ENCODE assay signal across 12 cellular contexts in genomic region chr1:53292690-53293089, GRCh38. TPM values are rescaled to one million over a fixed set of nuclear protein-coding genes. Genes with fewer than 3 reads are reported as not detected.
DNase-seq lines count a peak whose midpoint lies in the region; ATAC-seq, FAIRE-seq and TF ChIP-seq lines count a peak whose summit lies in the region.
"Had no signal": no experiment of that assay in that cellular context is flagged by ENCODE, and none has a peak within 500 bp of the region (broad histone marks: within the 10 kb centered on the region; RNA-seq: fewer than 3 reads in every experiment).

No MANE protein-coding gene starts in this region.

- ATAC-seq in HG03108 (IDR thresholded peaks at IDR 0.05; ENCODE audit: unreplicated experiment), result peak; percentile 39
- ATAC-seq in GM12878, result peak; percentile 80
- ATAC-seq in GM18517 (IDR thresholded peaks at IDR 0.05; ENCODE audit: unreplicated experiment), result no peak

- H2AK5ac ChIP-seq in mesendoderm (ENCODE audit: low read length), result no peak overlapping the region

- peaks cover 51% of the 10 kb centered on the region for H3K4me1 ChIP-seq in GM12878 (ENCODE audit: control insufficient read depth, insufficient read depth, low read length)
- no peaks in the 10 kb centered on the region for H3K4me1 ChIP-seq in mesendoderm (ENCODE audit: control insufficient read depth, low read depth, low read length)
- H3K4me1 ChIP-seq in osteoblast (ENCODE audit: insufficient read depth, low read length), result peaks cover 24% of the 10 kb centered on the region

- no peak overlapping the region for H4K5ac ChIP-seq in mesendoderm (ENCODE audit: low read length)

- no peak overlapping the region for H3K23ac ChIP-seq in mesendoderm (ENCODE audit: low read length)

- no peaks in the 10 kb centered on the region for H3K9me3 ChIP-seq in GM12878 (replicated peaks; ENCODE audit: control insufficient read depth, insufficient read depth, low read length)
- no peaks in the 10 kb centered on the region for H3K9me3 ChIP-seq in osteoblast (ENCODE audit: low read depth, low read length)
- H3K9me3 ChIP-seq: SJSA1 had no signal

- no peak overlapping the region for H2BK120ac ChIP-seq in mesendoderm (ENCODE audit: low read depth, low read length)

- CTCF ChIA-PET in GM12878 (lab: Yijun Ruan, JAX), result interaction anchor here (1.2 to 9.5 kb wide), 10 partner anchors 14 to 120 kb away, joined by 3 to 95 read pairs (median 5); no protein-coding TSS in a partner anchor

- no peak overlapping the region for H3K18ac ChIP-seq in mesendoderm (ENCODE audit: low read length)

- no TSS peak for BruUV-seq in GM12878 (replicated peaks; lab: Mats Ljungman, UMichigan)

- TF ChIP-seq RAD21 in GM12878 (IDR thresholded peaks at IDR 0.05; ENCODE audit: insufficient read depth, low read depth, low read length), result no peak

- RAD21 ChIA-PET in GM12878 (lab: Charles Lee; ENCODE audit: unreplicated experiment), result interaction anchor here (0.7 to 3.4 kb wide), 13 partner anchors 14 to 159 kb away, joined by 3 to 27 read pairs (median 4); no protein-coding TSS in a partner anchor

- H3K4me2 ChIP-seq in GM12878 (ENCODE audit: control insufficient read depth, insufficient read depth), result peak overlapping the region; percentile 6; the same call in 1 of the 2 replicates
- H3K4me2 ChIP-seq in mesendoderm (ENCODE audit: low read length), result no peak overlapping the region
- H3K4me2 ChIP-seq in osteoblast (ENCODE audit: insufficient read depth, low read length), result no peak overlapping the region

- H3K4me3 ChIP-seq in GM06990 (replicated peaks; ENCODE audit: low read depth, low read length) (no peak overlapping the region), GM12878 (no peak overlapping the region), mesendoderm (ENCODE audit: low read length) (no peak overlapping the region), osteoblast (ENCODE audit: insufficient read depth, low read length) (no peak overlapping the region)
- H3K4me3 ChIP-seq: SJSA1 had no signal

- H3K79me2 ChIP-seq in GM12878 (ENCODE audit: control insufficient read depth, insufficient read depth, low read length) (peaks cover 21% of the 10 kb centered on the region), mesendoderm (ENCODE audit: control insufficient read depth, insufficient read depth, low read length) (peaks cover 15% of the 10 kb centered on the region), osteoblast (ENCODE audit: insufficient read depth, low read length) (no peaks in the 10 kb centered on the region)

- no peaks in the 10 kb centered on the region for H3K27me3 ChIP-seq in GM06990 (replicated peaks; ENCODE audit: control insufficient read depth, insufficient read depth, low read length)
- no peaks in the 10 kb centered on the region for H3K27me3 ChIP-seq in GM12878 (replicated peaks in 1 of 2; ENCODE audit: control insufficient read depth in 2 of 2, insufficient read depth in 2 of 2, low read length in 1 of 2)
- H3K27me3 ChIP-seq in mesendoderm (ENCODE audit: insufficient read depth, low read length, poor library complexity), result no peaks in the 10 kb centered on the region
- H3K27me3 ChIP-seq in osteoblast (ENCODE audit: insufficient read depth, low read length), result no peaks in the 10 kb centered on the region
- H3K27me3 ChIP-seq: SJSA1 had no signal

- no peak overlapping the region for H4K8ac ChIP-seq in mesendoderm (ENCODE audit: low read depth, low read length)

- H3K9ac ChIP-seq in GM12878 (ENCODE audit: control insufficient read depth, insufficient read depth, low read length) (peak overlapping the region; percentile 17; the same call in 1 of the 2 replicates), mesendoderm (ENCODE audit: low read length) (no peak overlapping the region)

- no peak overlapping the region for H3K4ac ChIP-seq in mesendoderm (ENCODE audit: low read depth, low read length)

- in situ Hi-C loops in GM12878 (cut with MboI), result no loop called here

- peak; percentile 90 for FAIRE-seq in GM12878 (lab: Jason Lieb, UNC)

- no peak for TF ChIP-seq POLR2A in GM12878 (IDR thresholded peaks at IDR 0.05; ENCODE audit: low read depth, low read length)

- intact Hi-C loops in GM12878 (cut with micrococcal nuclease; ENCODE audit: unreplicated experiment), result loop anchor here (2.0 kb wide), 1 partner anchor 34 kb away; no protein-coding TSS in a partner anchor

- H2AFZ ChIP-seq in GM12878 (ENCODE audit: control insufficient read depth, low read depth, low read length) (no peak overlapping the region), osteoblast (ENCODE audit: low read length) (no peak overlapping the region)

- TF ChIP-seq CTCF in GM06990 (IDR thresholded peaks at IDR 0.05; ENCODE audit: insufficient read depth, low read length, poor library complexity, severe bottlenecking) (no peak), GM12878 (IDR thresholded peaks at IDR 0.05 in 2 of 3, conservative IDR thresholded peaks at IDR 0.05 in 1 of 3; ENCODE audit: control insufficient read depth in 2 of 3, extremely low read depth in 1 of 3, insufficient read depth in 1 of 3, low read depth in 3 of 3, low read length in 3 of 3) (no peak), osteoblast (IDR thresholded peaks at IDR 0.05; ENCODE audit: extremely low read depth, low read depth, low read length) (no peak)

- no peak overlapping the region for H2BK5ac ChIP-seq in mesendoderm (ENCODE audit: low read length)

- TF ChIP-seq EP300 in GM12878 (IDR thresholded peaks at IDR 0.05; ENCODE audit: borderline replicate concordance in 1 of 2, control insufficient read depth in 1 of 2, low read depth in 2 of 2, low read length in 2 of 2), result peak in 1 of 2 experiments; percentile 57; a peak in 1 of 4 replicates

- H3K27ac ChIP-seq in GM12878 (ENCODE audit: control insufficient read depth, insufficient read depth) (peak overlapping the region; percentile 77), mesendoderm (ENCODE audit: low read depth, low read length) (no peak overlapping the region), osteoblast (ENCODE audit: low read depth, low read length) (no peak overlapping the region)
- H3K27ac ChIP-seq: SJSA1 had no signal

- H4K20me1 ChIP-seq in GM12878 (ENCODE audit: control insufficient read depth, insufficient read depth) (no peaks in the 10 kb centered on the region), osteoblast (ENCODE audit: insufficient read depth, low read length) (no peaks in the 10 kb centered on the region)

- no peak overlapping the region for H2BK15ac ChIP-seq in mesendoderm (replicated peaks; ENCODE audit: low read depth)

- SMC1A ChIA-PET in GM12878 (lab: Charles Lee; ENCODE audit: uncharacterized antibody, unreplicated experiment), result interaction anchor here (0.7 to 4.5 kb wide), 15 partner anchors 10 to 149 kb away, joined by 3 to 26 read pairs (median 5); no protein-coding TSS in a partner anchor

- peaks cover 53% of the 10 kb centered on the region for H3K79me1 ChIP-seq in mesendoderm (ENCODE audit: low read length)

- 0% methylated on average over 2 of the region's 2 CpGs for WGBS in GM12878 (ENCODE audit: insufficient coverage, insufficient replicate concordance, low lambda C conversion rate, missing lambda C conversion rate)
- whole genome bisulfite sequencing in mesendoderm (ENCODE audit: extremely low coverage, insufficient coverage, low lambda C conversion rate), result no CpG with 5 or more reads among the region's 2 CpGs

- H3K56ac ChIP-seq in mesendoderm (ENCODE audit: low read length), result no peak overlapping the region

- peak; percentile 27 for DNase-seq in GM06990 (ENCODE audit: extremely low read depth, insufficient read length)
- peak; percentile 47 for DNase-seq in GM19238 (ENCODE audit: insufficient read length, low spot score)
- DNase-seq in GM12878 (ENCODE audit: low read depth, low spot score), result peak; percentile 53
- no peak for DNase-seq in NOMO-1 treated with DMSO at 0.1 percent for 48 hours (lab: John Stamatoyannopoulos, UW; ENCODE audit: unreplicated experiment)
- no peak for DNase-seq in mesendoderm
- no peak for DNase-seq in osteoblast (ENCODE audit: insufficient read length, low spot score, missing footprints)
- DNase-seq: hippocampal formation; NCI-H2029; stimulated activated naive CD4-positive, alpha-beta T cell treated with Interleukin-2 at 50 U/mL for 16 hours had no signal

- H3K36me3 ChIP-seq in GM06990 (ENCODE audit: control insufficient read depth, insufficient read depth, low read length) (peaks cover 19% of the 10 kb centered on the region), GM12878 (ENCODE audit: control insufficient read depth in 2 of 2, insufficient read depth in 2 of 2, low read length in 1 of 2) (peaks cover 5 to 14% of the 10 kb centered on the region in 2 experiments; a peak in 2 of 4 replicates), mesendoderm (ENCODE audit: control insufficient read depth, insufficient read depth, low read length) (peaks cover 6% of the 10 kb centered on the region), osteoblast (ENCODE audit: insufficient read depth, low read length) (no peaks in the 10 kb centered on the region)

- POLR2A ChIA-PET in GM12878 (lab: Charles Lee), result interaction anchor here (1.0 to 1.6 kb wide), 5 partner anchors 14 to 75 kb away, joined by 3 to 6 read pairs (median 4); no protein-coding TSS in a partner anchor

RNA-seq across cellular contexts. Expression of gene LRP8, which starts 35.2 kb away (rescaled TPM):
- total RNA-seq in GM12878 (2013; cell fraction: nucleolus; rRNA removed), result 116 and 125 TPM in 2 replicates
- total RNA-seq in GM12878 (2014; rRNA removed) (21.3 and 23.8 TPM in 2 replicates), GM12878 (2014; rRNA removed; fragmentation: Illumina TruSeq; extraction: Trizol) (19.2 and 20.8 TPM in 2 replicates), GM12878 (2021) (25.5 and 26.1 TPM in 2 replicates), osteoblast (8.3 and 11.2 TPM in 2 replicates)
- 7.0 TPM for polyA plus RNA-seq in GM12878 (2011; ENCODE audit: low read depth)
- polyA plus RNA-seq in GM12878 (2011; rRNA removed) (25.5 and 40.5 TPM in 2 replicates), GM12878 (2014; fragmentation: Illumina TruSeq; extraction: Trizol) (21.9 and 26.6 TPM in 2 replicates), GM12878 (2014; fragmentation: Nextera tagmentation; extraction: Ambion mirVana) (1 to 10 TPM; 3.6 to 4.5 TPM), GM12878 (2014; rRNA removed) (27.3 and 33.7 TPM in 2 replicates), GM12878 (2016; fragmentation: Nextera tagmentation; extraction: Ambion mirVana) (1 to 10 TPM; 2.8 to 3.1 TPM)
- polyA plus RNA-seq in GM12878 (2011; cell fraction: cytosol; rRNA removed), result 37.4 and 42.6 TPM in 2 replicates
- polyA plus RNA-seq in GM12878 (2011; cell fraction: nucleus; rRNA removed), result 173 and 193 TPM in 2 replicates
- 8.1 and 8.9 TPM in 2 replicates for polyA plus RNA-seq in GM12878 (2012)
- 89.1 and 91.1 TPM in 2 replicates for polyA minus RNA-seq in GM12878 (2011; rRNA and poly(A)+ RNA removed)
- 19.0 and 25.3 TPM in 2 replicates for polyA minus RNA-seq in GM12878 (2011; cell fraction: cytosol; rRNA and poly(A)+ RNA removed)
- polyA minus RNA-seq in GM12878 (2011; cell fraction: nucleus; rRNA and poly(A)+ RNA removed), result 57.3 and 118 TPM in 2 replicates
- 54.5 TPM for polyA plus RNA-seq in mesendoderm (2013, experiment 1 of 2)
- 55.5 TPM for polyA plus RNA-seq in mesendoderm (2013, experiment 2 of 2)

RNA-seq across cellular contexts. Expression of gene MAGOH, which starts 54.4 kb away (rescaled TPM):
- total RNA-seq in GM12878 (2013; cell fraction: nucleolus; rRNA removed), result 21.7 and 23.6 TPM in 2 replicates
- total RNA-seq in GM12878 (2014; rRNA removed) (62.6 and 67.5 TPM in 2 replicates), GM12878 (2014; rRNA removed; fragmentation: Illumina TruSeq; extraction: Trizol) (87.9 and 90.7 TPM in 2 replicates), GM12878 (2021) (66.8 and 70.7 TPM in 2 replicates), osteoblast (15.6 and 22.8 TPM in 2 replicates)
- 73.4 TPM for polyA plus RNA-seq in GM12878 (2011; ENCODE audit: low read depth)
- polyA plus RNA-seq in GM12878 (2011; rRNA removed) (79.4 and 112 TPM in 2 replicates), GM12878 (2014; fragmentation: Illumina TruSeq; extraction: Trizol) (134 and 172 TPM in 2 replicates), GM12878 (2014; fragmentation: Nextera tagmentation; extraction: Ambion mirVana) (100 to 1,000 TPM in 1 of 2 experiments, 10 to 100 TPM in 1; 85.4 to 261 TPM), GM12878 (2014; rRNA removed) (129 and 140 TPM in 2 replicates), GM12878 (2016; fragmentation: Nextera tagmentation; extraction: Ambion mirVana) (10 to 100 TPM; 62.6 to 91.8 TPM)
- polyA plus RNA-seq in GM12878 (2011; cell fraction: cytosol; rRNA removed), result 11.5 and 18.6 TPM in 2 replicates
- 12.1 and 20.2 TPM in 2 replicates for polyA plus RNA-seq in GM12878 (2011; cell fraction: nucleus; rRNA removed)
- 79.8 and 121 TPM in 2 replicates for polyA plus RNA-seq in GM12878 (2012)
- 14.7 and 20.8 TPM in 2 replicates for polyA minus RNA-seq in GM12878 (2011; rRNA and poly(A)+ RNA removed)
- polyA minus RNA-seq in GM12878 (2011; cell fraction: cytosol; rRNA and poly(A)+ RNA removed), result 11.8 and 17.3 TPM in 2 replicates
- polyA minus RNA-seq in GM12878 (2011; cell fraction: nucleus; rRNA and poly(A)+ RNA removed), result 7.4 and 19.2 TPM in 2 replicates
- polyA plus RNA-seq in mesendoderm (2013, experiment 1 of 2), result 159 TPM
- 156 TPM for polyA plus RNA-seq in mesendoderm (2013, experiment 2 of 2)

Comparison
In these comparisons a context has a peak if more than half of its experiments do, and no peak if none do; other contexts are left out.
1. DNase-seq: peak in GM06990 (single experiment), GM19238 (single experiment) and GM12878 (single experiment); none in NOMO-1 treated with DMSO at 0.1 percent for 48 hours (single experiment), mesendoderm (single experiment) and osteoblast (single experiment).